Comparison of ENCODE assay signal across 1 cellular context in the genomic region with DNA sequence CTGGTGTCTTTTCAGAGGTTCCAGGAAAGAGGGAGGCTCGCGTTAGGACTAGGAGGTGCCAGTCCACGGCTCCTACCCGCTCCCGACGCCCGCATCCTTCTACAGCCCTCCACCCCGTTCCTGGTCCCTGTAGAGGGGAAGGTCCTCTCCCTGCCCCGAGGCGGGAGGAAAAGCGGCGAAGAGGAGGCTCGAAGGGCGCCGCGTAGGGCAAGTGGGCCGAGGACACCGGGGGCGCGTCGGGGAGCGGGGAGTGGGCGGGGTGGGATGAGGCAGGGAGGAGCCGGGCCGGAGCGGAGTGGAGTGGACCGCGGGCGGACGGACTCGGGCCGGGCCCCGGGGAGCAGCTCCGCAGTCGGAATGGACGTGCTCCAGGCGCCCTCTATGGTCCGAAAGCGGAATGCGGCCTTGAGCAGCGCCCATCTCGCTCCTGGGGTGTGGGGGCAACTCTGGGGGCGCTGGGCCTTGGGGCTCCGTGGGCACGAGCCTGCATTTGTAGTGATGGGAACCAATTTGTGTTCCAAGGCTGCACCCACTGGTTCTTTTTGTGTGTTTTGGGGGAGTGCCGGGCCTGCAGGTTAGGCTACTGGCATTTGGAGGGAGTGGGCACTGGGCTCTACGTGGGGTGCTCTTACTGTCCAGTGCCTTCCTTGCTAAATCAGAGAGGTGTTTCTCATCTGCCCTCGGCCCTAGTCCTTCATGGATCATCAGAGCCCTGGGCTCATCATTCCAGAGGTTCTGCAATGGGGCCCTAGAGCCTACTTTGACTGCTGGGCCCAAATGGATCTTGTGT.
TF ChIP-seq lines count a peak whose summit lies in the region.

No MANE protein-coding gene starts in this region.

TF ChIP-seq in WTC11, 78 proteins besides CTCF, POLR2A, EP300 and RAD21 (continued from another document):
- TF ChIP-seq, protein P1, sequence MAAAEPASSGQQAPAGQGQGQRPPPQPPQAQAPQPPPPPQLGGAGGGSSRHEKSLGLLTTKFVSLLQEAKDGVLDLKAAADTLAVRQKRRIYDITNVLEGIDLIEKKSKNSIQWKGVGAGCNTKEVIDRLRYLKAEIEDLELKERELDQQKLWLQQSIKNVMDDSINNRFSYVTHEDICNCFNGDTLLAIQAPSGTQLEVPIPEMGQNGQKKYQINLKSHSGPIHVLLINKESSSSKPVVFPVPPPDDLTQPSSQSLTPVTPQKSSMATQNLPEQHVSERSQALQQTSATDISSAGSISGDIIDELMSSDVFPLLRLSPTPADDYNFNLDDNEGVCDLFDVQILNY (CRISPR knock-in tag; IDR thresholded peaks at IDR 0.05): no peak
- TF ChIP-seq ZNF138 (CRISPR knock-in tag; conservative IDR thresholded peaks at IDR 0.05): no peak
- TF ChIP-seq, protein P2, sequence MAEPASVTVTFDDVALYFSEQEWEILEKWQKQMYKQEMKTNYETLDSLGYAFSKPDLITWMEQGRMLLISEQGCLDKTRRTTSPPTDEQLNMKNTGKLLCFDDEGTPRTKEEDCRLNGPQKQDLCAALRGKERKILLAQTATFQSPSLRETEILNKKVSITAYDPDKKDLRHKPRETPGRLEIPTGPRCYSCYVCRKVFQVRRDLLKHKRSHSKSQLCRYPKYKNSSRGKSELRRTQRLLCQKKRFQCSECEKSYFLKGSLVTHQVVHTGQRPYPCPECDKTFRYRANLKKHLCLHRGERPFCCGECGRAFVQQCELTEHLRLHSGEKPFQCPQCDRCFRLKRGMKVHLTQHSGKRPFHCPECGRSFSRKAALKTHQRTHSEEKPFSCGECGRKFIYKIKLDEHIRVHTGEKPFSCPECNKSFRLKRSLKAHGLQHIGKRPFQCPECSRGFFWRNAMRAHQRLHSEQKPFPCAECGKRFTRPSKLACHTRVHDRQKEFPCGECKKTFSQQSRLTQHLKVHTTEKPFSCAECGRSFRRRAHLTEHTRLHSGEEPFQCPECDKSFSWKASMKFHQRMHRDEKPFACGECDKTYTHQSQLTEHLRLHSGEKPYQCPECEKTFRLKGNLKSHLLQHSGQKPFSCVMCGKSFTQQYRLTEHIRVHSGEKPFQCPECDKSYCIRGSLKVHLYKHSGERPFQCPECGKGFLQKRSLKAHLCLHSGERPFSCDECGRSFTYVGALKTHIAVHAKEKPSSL (CRISPR knock-in tag; conservative IDR thresholded peaks at IDR 0.05): no peak
